8 cellular contexts compared by ENCODE assay signal in genomic region chr19:1065606-1066109, GRCh38. TPM values are rescaled to one million over a fixed set of nuclear protein-coding genes. Genes with fewer than 3 reads are reported as not detected.
DNase-seq lines count a peak whose midpoint lies in the region; ATAC-seq and TF ChIP-seq lines count a peak whose summit lies in the region.

No MANE protein-coding gene starts in this region.

- H4K8ac ChIP-seq in IMR-90 (ENCODE audit: low read depth in 2 of 2, low read length in 2 of 2), result no peak overlapping the region

- H3K27me3 Mint-ChIP-seq in Caco-2 (ENCODE audit: insufficient read depth, unreplicated experiment) (no peaks in the 10 kb centered on the region), brain (peaks cover 39% of the 10 kb centered on the region)
- no peaks in the 10 kb centered on the region for H3K27me3 Mint-ChIP-seq in naive thymus-derived CD8-positive, alpha-beta T cell

- DNase-seq in Caco-2 (peak; percentile 82 to 92), IMR-90 (no peak), DMS79 treated with DMSO at 0.1 percent for 48 hours (lab: John Stamatoyannopoulos, UW) (no peak)
- DNase-seq in naive thymus-derived CD8-positive, alpha-beta T cell, result peak in 2 of 10 donors; percentile 4 to 58

- dilution Hi-C loops in IMR-90 (cut with HindIII; ENCODE audit: low sequenced_read_pairs, unreplicated experiment), result no loop called here

- H3K79me1 ChIP-seq in IMR-90 (ENCODE audit: low read depth in 1 of 2, low read length in 2 of 2), result no peaks in the 10 kb centered on the region

- H3K4me1 ChIP-seq in Caco-2 (peaks cover 15% of the 10 kb centered on the region), IMR-90 (ENCODE audit: control insufficient read depth, insufficient read depth, low read length) (peaks cover 3% of the 10 kb centered on the region; the same call in 1 of the 2 replicates)

- H3K4ac ChIP-seq in IMR-90 (ENCODE audit: low read depth, low read length), result no peak overlapping the region

- H3K4me2 ChIP-seq in IMR-90 (ENCODE audit: low read depth, low read length), result no peak overlapping the region

- H3K9me3 Mint-ChIP-seq in Caco-2 (ENCODE audit: unreplicated experiment) (no peaks in the 10 kb centered on the region), brain (peaks cover 0 to 18% (median 3%) of the 10 kb centered on the region in 5 experiments)
- H3K9me3 Mint-ChIP-seq in naive thymus-derived CD8-positive, alpha-beta T cell, result peaks cover 0 to 2% (median 0%) of the 10 kb centered on the region in 9 donors

- peak overlapping the region; percentile 85 for H2AK9ac ChIP-seq in IMR-90 (replicated peaks; ENCODE audit: low read depth, low read length, poor library complexity)

- H3K4me1 Mint-ChIP-seq in Caco-2 (ENCODE audit: low read depth, unreplicated experiment), result no peaks in the 10 kb centered on the region
- no peaks in the 10 kb centered on the region for H3K4me1 Mint-ChIP-seq in brain
- H3K4me1 Mint-ChIP-seq in naive thymus-derived CD8-positive, alpha-beta T cell, result peaks cover 16 to 46% (median 36%) of the 10 kb centered on the region in 4 donors

- H3K36me3 ChIP-seq in Caco-2 (ENCODE audit: control insufficient read depth, insufficient read depth, low read length) (no peaks in the 10 kb centered on the region), IMR-90 (ENCODE audit: control insufficient read depth, insufficient read depth, low read length) (no peaks in the 10 kb centered on the region)

- H2BK120ac ChIP-seq in IMR-90 (ENCODE audit: low read depth, low read length), result no peak overlapping the region

- ATAC-seq in IMR-90 (ENCODE audit: low read depth), result no peak
- no peak for ATAC-seq in naive thymus-derived CD8-positive, alpha-beta T cell
- no peak for ATAC-seq in HG02798 (IDR thresholded peaks at IDR 0.05; ENCODE audit: poor library complexity, unreplicated experiment)
- ATAC-seq in HG03097 (IDR thresholded peaks at IDR 0.05; ENCODE audit: low FRiP score, unreplicated experiment), result no peak
- ATAC-seq in HG03342 (IDR thresholded peaks at IDR 0.05; ENCODE audit: unreplicated experiment), result no peak

- WGBS in IMR-90 (ENCODE audit: extremely low coverage in 2 of 2, insufficient read length in 1 of 2), 2 experiments, result 72% methylated on average over 8 of the region's 17 CpGs; no CpG with 5 or more reads in 1 of the 2 experiments

- no peak overlapping the region for H3K23ac ChIP-seq in IMR-90 (ENCODE audit: low read depth, low read length)

- no peak overlapping the region for H3K18ac ChIP-seq in IMR-90 (ENCODE audit: low read depth, low read length)

- peak overlapping the region; percentile 79 for H2AFZ ChIP-seq in IMR-90 (replicated peaks; ENCODE audit: low read length, poor library complexity)

- H4K20me1 ChIP-seq in IMR-90 (ENCODE audit: insufficient read depth, low read length), result 0 out of 2 replicates have a peak, but pooled peaks cover 6% of the 10 kb centered on the region

- H2BK20ac ChIP-seq in IMR-90 (ENCODE audit: low read depth, low read length), result no peak overlapping the region

- H4K91ac ChIP-seq in IMR-90 (ENCODE audit: insufficient read depth, low read depth, low read length), result no peak overlapping the region

- H3K27ac Mint-ChIP-seq in Caco-2 (ENCODE audit: unreplicated experiment) (peak overlapping the region; percentile 77), brain (no peak overlapping the region)
- H3K27ac Mint-ChIP-seq in naive thymus-derived CD8-positive, alpha-beta T cell, result peak overlapping the region in 9 of 10 donors; percentile 66 to 97 (median 81)

- POLR2A ChIA-PET in Caco-2 (lab: Charles Lee) (interaction anchor here (0.5 to 3.3 kb wide), 12 partner anchors 10 to 313 kb away, joined by 3 to 33 read pairs (median 4); partner anchors contain the start of genes ABCA7, CIRBP, CNN2 and GPX4), IMR-90 (lab: Charles Lee; ENCODE audit: unreplicated experiment) (no interaction called here)
- POLR2A ChIA-PET in naive thymus-derived CD8-positive, alpha-beta T cell (lab: Charles Lee), result interaction anchor here (0.6 to 31.7 kb wide), 15 partner anchors 10 to 390 kb away, joined by 3 to 2279 read pairs (median 15); partner anchors contain the start of genes ABCA7, CIRBP, CNN2 and GPX4

- H3K36me3 Mint-ChIP-seq in Caco-2 (ENCODE audit: insufficient read depth, unreplicated experiment) (peaks cover 49% of the 10 kb centered on the region), brain (peaks cover 17% of the 10 kb centered on the region)
- H3K36me3 Mint-ChIP-seq in naive thymus-derived CD8-positive, alpha-beta T cell, result peaks cover 0 to 25% (median 11%) of the 10 kb centered on the region in 3 donors

- intact Hi-C loops in Caco-2 (cut with micrococcal nuclease; ENCODE audit: unreplicated experiment), result loop anchor here (1.0 to 2.0 kb wide), 3 partner anchors 10 to 44 kb away; partner anchors contain the start of genes GPX4, RNU6-2 and TMEM259
- intact Hi-C loops in IMR-90 (cut with micrococcal nuclease), result no loop called here

- H2AK5ac ChIP-seq in IMR-90 (ENCODE audit: low read depth, low read length), result no peak overlapping the region

- no peaks in the 10 kb centered on the region for H3K9me1 ChIP-seq in IMR-90 (ENCODE audit: insufficient read depth, low read length)

- TF ChIP-seq CTCF in Caco-2 (IDR thresholded peaks at IDR 0.05; ENCODE audit: insufficient read depth in 1 of 2, low read depth in 1 of 2, low read length in 1 of 2, severe bottlenecking in 1 of 2, unreplicated experiment in 1 of 2) (no peak), IMR-90 (conservative IDR thresholded peaks at IDR 0.05; ENCODE audit: low read depth, low read length) (no peak), brain (conservative IDR thresholded peaks at IDR 0.05) (no peak)

- H4K5ac ChIP-seq in IMR-90 (ENCODE audit: low read depth, low read length), result no peak overlapping the region

- no peak overlapping the region for H2BK5ac ChIP-seq in IMR-90 (ENCODE audit: low read depth, low read length, poor library complexity, severe bottlenecking)

- TF ChIP-seq RAD21 in IMR-90 (IDR thresholded peaks at IDR 0.05; ENCODE audit: low read length), result no peak

- TF ChIP-seq POLR2A in IMR-90 (IDR thresholded peaks at IDR 0.05; ENCODE audit: low read depth, low read length), result no peak

- H3K9me3 ChIP-seq in Caco-2, result no peaks in the 10 kb centered on the region
- no peaks in the 10 kb centered on the region; the same call in 1 of the 2 replicates for H3K9me3 ChIP-seq in IMR-90 (ENCODE audit: control insufficient read depth, insufficient read depth, low read length)

- H2BK15ac ChIP-seq in IMR-90 (ENCODE audit: low read depth, low read length), result no peak overlapping the region

- no peak overlapping the region for H3K56ac ChIP-seq in IMR-90 (ENCODE audit: extremely low read depth, insufficient read depth, low read length)

- H3K4me3 ChIP-seq in Caco-2 (ENCODE audit: low read depth, low read length) (peak overlapping the region; percentile 61), IMR-90 (ENCODE audit: insufficient read depth, low read depth, low read length) (no peak overlapping the region)

- no peaks in the 10 kb centered on the region for H3K27me3 ChIP-seq in Caco-2 (replicated peaks; ENCODE audit: control insufficient read depth, insufficient read depth, low read length)
- peaks cover 31% of the 10 kb centered on the region for H3K27me3 ChIP-seq in IMR-90 (ENCODE audit: control insufficient read depth, insufficient read depth, low read length)

- BruUV-seq in Caco-2 (replicated peaks; lab: Mats Ljungman, UMichigan), result no TSS peak
- BruUV-seq in IMR-90 (replicated peaks; lab: Mats Ljungman, UMichigan), result no TSS peak

- H3K27ac ChIP-seq in IMR-90 (ENCODE audit: insufficient read depth, low read length), result no peak overlapping the region

- H3K4me3 Mint-ChIP-seq in Caco-2 (ENCODE audit: unreplicated experiment), result peak overlapping the region; percentile 84
- H3K4me3 Mint-ChIP-seq in brain, result peak overlapping the region in 3 of 5 experiments; percentile 46 to 56 (median 52)
- peak overlapping the region; percentile 42 to 92 (median 69) for H3K4me3 Mint-ChIP-seq in naive thymus-derived CD8-positive, alpha-beta T cell

- CTCF ChIA-PET in Caco-2 (lab: Charles Lee), result interaction anchor here (0.7 to 2.6 kb wide), 5 partner anchors 10 to 201 kb away, joined by 3 to 8 read pairs (median 4); partner anchors contain the start of gene CNN2
- CTCF ChIA-PET in IMR-90 (lab: Yijun Ruan, JAX), result interaction anchor here (0.8 to 1.6 kb wide), 2 partner anchors 11 to 48 kb away, joined by 3 read pairs; no protein-coding TSS in a partner anchor

- in situ Hi-C loops in IMR-90 (cut with MboI; ENCODE audit: low sequenced_read_pairs), result no loop called here

- no peak overlapping the region for H3K9ac ChIP-seq in IMR-90 (ENCODE audit: low read depth, low read length)

- no peak overlapping the region for H3K14ac ChIP-seq in IMR-90 (replicated peaks; ENCODE audit: low read depth, low read length)

RNA-seq across cellular contexts. Expression of gene ARHGAP45, which starts 1.3 kb away (rescaled TPM):
- total RNA-seq in Caco-2 (2022) (38.6 and 43.3 TPM in 2 replicates), IMR-90 (2012; rRNA removed) (0.83 and 1.3 TPM in 2 replicates)
- polyA plus RNA-seq in IMR-90 (2012; rRNA removed) (1.4 and 1.7 TPM in 2 replicates), brain (ENCODE audit: insufficient read depth, low read depth, low replicate concordance) (3.8 TPM)
- polyA plus RNA-seq in IMR-90 (2012; cell fraction: cytosol; rRNA removed), result 2.0 and 2.2 TPM in 2 replicates
- 3.0 and 10.5 TPM in 2 replicates for polyA plus RNA-seq in IMR-90 (2012; cell fraction: nucleus; rRNA removed; ENCODE audit: low replicate concordance)
- 1,000 to 10,000 TPM; 1,025 to 1,060 TPM for total RNA-seq in naive thymus-derived CD8-positive, alpha-beta T cell
- polyA plus RNA-seq in naive thymus-derived CD8-positive, alpha-beta T cell, result 100 to 1,000 TPM; 261 to 681 (median 358) TPM

RNA-seq across cellular contexts. Expression of gene ABCA7, which starts 25.8 kb away (rescaled TPM):
- total RNA-seq in Caco-2 (2022) (43.5 and 45.9 TPM in 2 replicates), IMR-90 (2012; rRNA removed) (0.36 and 0.56 TPM in 2 replicates)
- polyA plus RNA-seq in IMR-90 (2012; rRNA removed) (3.2 and 3.3 TPM in 2 replicates), brain (ENCODE audit: insufficient read depth, low read depth, low replicate concordance) (4.7 TPM)
- 3.0 and 3.3 TPM in 2 replicates for polyA plus RNA-seq in IMR-90 (2012; cell fraction: cytosol; rRNA removed)
- 21.0 and 42.9 TPM in 2 replicates for polyA plus RNA-seq in IMR-90 (2012; cell fraction: nucleus; rRNA removed; ENCODE audit: low replicate concordance)
- 100 to 1,000 TPM; 221 to 232 TPM for total RNA-seq in naive thymus-derived CD8-positive, alpha-beta T cell
- 10 to 100 TPM in 1 of 3 donors, 1 to 10 TPM in 2; 4.2 to 14.4 (median 8.7) TPM for polyA plus RNA-seq in naive thymus-derived CD8-positive, alpha-beta T cell

RNA-seq across cellular contexts. Expression of gene POLR2E, which starts 29.5 kb away (rescaled TPM):
- total RNA-seq in Caco-2 (2022), result 264 and 272 TPM in 2 replicates
- total RNA-seq in IMR-90 (2012; rRNA removed), result 195 and 294 TPM in 2 replicates
- polyA plus RNA-seq in IMR-90 (2012; rRNA removed), result 391 and 449 TPM in 2 replicates
- 408 and 821 TPM in 2 replicates for polyA plus RNA-seq in IMR-90 (2012; cell fraction: cytosol; rRNA removed)
- 242 and 436 TPM in 2 replicates for polyA plus RNA-seq in IMR-90 (2012; cell fraction: nucleus; rRNA removed; ENCODE audit: low replicate concordance)
- 401 TPM for polyA plus RNA-seq in brain (ENCODE audit: insufficient read depth, low read depth, low replicate concordance)
- 10 to 100 TPM; 88.0 to 95.3 TPM for total RNA-seq in naive thymus-derived CD8-positive, alpha-beta T cell
- polyA plus RNA-seq in naive thymus-derived CD8-positive, alpha-beta T cell, result 100 to 1,000 TPM; 159 to 233 (median 187) TPM

RNA-seq across cellular contexts. Expression of gene GPX4, which starts 38.1 kb away (rescaled TPM):
- total RNA-seq in Caco-2 (2022) (500 and 546 TPM in 2 replicates), IMR-90 (2012; rRNA removed) (357 and 415 TPM in 2 replicates)
- polyA plus RNA-seq in IMR-90 (2012; rRNA removed) (1,083 and 1,136 TPM in 2 replicates), brain (ENCODE audit: insufficient read depth, low read depth, low replicate concordance) (1,257 TPM)
- 2,056 and 2,058 TPM in 2 replicates for polyA plus RNA-seq in IMR-90 (2012; cell fraction: cytosol; rRNA removed)
- polyA plus RNA-seq in IMR-90 (2012; cell fraction: nucleus; rRNA removed; ENCODE audit: low replicate concordance), result 1,128 and 1,215 TPM in 2 replicates
- total RNA-seq in naive thymus-derived CD8-positive, alpha-beta T cell, result 100 to 1,000 TPM; 207 to 225 TPM
- polyA plus RNA-seq in naive thymus-derived CD8-positive, alpha-beta T cell, result 100 to 1,000 TPM; 370 to 465 (median 405) TPM

RNA-seq across cellular contexts. Expression of gene CNN2, which starts 39.2 kb away (rescaled TPM):
- total RNA-seq in Caco-2 (2022), result 194 and 221 TPM in 2 replicates
- total RNA-seq in IMR-90 (2012; rRNA removed), result 270 and 272 TPM in 2 replicates
- 385 and 395 TPM in 2 replicates for polyA plus RNA-seq in IMR-90 (2012; rRNA removed)
- polyA plus RNA-seq in IMR-90 (2012; cell fraction: cytosol; rRNA removed), result 751 and 1,323 TPM in 2 replicates
- polyA plus RNA-seq in IMR-90 (2012; cell fraction: nucleus; rRNA removed; ENCODE audit: low replicate concordance), result 398 and 523 TPM in 2 replicates
- polyA plus RNA-seq in brain (ENCODE audit: insufficient read depth, low read depth, low replicate concordance), result 6.3 TPM
- total RNA-seq in naive thymus-derived CD8-positive, alpha-beta T cell, result 100 to 1,000 TPM; 211 to 216 TPM
- 100 to 1,000 TPM; 498 to 693 (median 515) TPM for polyA plus RNA-seq in naive thymus-derived CD8-positive, alpha-beta T cell

Comparison
In these comparisons a context has a peak if more than half of its experiments do, and no peak if none do; other contexts are left out.
1. DNase-seq: peak in Caco-2 (2 of 2); none in IMR-90 (single experiment) and DMS79 treated with DMSO at 0.1 percent for 48 hours (single experiment).
2. H3K27ac Mint-ChIP-seq: peak in Caco-2 (single experiment) and naive thymus-derived CD8-positive, alpha-beta T cell (9 of 10); none in brain (0 of 5).
3. RNA of gene ARHGAP45, which starts 1.3 kb away (total RNA-seq): 1,025 to 1,060 TPM in naive thymus-derived CD8-positive, alpha-beta T cell; 38.6 to 43.3 TPM in Caco-2 and 0.83 to 1.3 TPM in IMR-90; every median in the first group is over 10 times any median in the second.
4. RNA of gene ABCA7, which starts 25.8 kb away (total RNA-seq): 221 to 232 TPM in naive thymus-derived CD8-positive, alpha-beta T cell and 43.5 to 45.9 TPM in Caco-2; 0.36 to 0.56 TPM in IMR-90; every median in the first group is over 10 times any median in the second.
5. Peak in every context shown above with its lines, with median percentiles within 50 percentile points of each other: H3K4me3 Mint-ChIP-seq.